ENCODE assay signal across 19 cellular contexts in the genomic region with DNA sequence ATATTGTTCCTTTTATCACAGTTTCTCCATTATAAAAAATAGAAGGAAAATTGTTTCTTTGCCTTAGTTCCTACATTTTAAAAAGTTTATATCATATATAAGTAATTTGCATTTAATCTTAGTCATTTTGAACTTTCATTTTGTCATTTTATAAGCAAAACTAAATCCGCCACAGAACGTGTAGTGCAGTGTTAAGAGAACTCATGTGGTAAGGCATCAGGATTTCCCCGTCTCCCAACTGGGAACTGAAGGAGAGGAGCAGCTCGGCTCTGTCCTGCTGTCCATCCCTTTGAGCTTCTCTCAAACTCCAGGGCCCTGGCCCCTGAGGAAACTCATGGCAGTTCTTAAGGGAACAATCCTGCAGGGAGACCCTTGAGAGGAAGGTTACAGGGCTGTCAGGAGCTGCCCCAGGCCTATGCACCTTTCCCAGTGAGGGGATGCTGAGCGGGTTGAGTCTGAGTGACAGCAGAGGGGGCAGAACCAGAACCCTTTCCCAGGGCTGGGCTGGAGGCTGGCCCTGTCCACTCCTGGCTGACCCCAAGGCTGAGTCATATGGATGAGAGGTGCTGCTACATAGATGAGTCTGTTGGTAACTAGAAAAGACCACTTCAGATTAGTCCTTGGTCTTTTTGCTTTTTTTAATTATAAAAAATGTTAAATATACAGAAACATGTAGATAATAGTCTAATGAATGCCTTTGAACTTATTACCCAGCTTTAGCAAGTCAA.
DNase-seq lines count a peak whose midpoint lies in the region; TF ChIP-seq lines count a peak whose summit lies in the region.
"Had no signal": no experiment of that assay in that cellular context is flagged by ENCODE, and none has a peak within 500 bp of the region (broad histone marks: within the 10 kb centered on the region; RNA-seq: fewer than 3 reads in every experiment).

No MANE protein-coding gene starts in this region.

- H3K4me3 ChIP-seq in choroid plexus epithelial cell (ENCODE audit: low read depth, low read length) = no peak overlapping the region

- DNase-seq in activated T-cell treated with anti-CD3 and anti-CD28 coated beads, Interleukin-2, amount 50 U/mL, for 24 hours = no peak
- no peak for DNase-seq in activated T-cell treated with anti-CD3 and anti-CD28 coated beads for 4 hours
- peak; percentile 55 for DNase-seq in M059J (ENCODE audit: low read depth)
- DNase-seq in choroid plexus epithelial cell (ENCODE audit: low read depth) = peak; percentile 33
- peak; percentile 53 for DNase-seq in osteocyte (ENCODE audit: extremely low spot score, unreplicated experiment)
- no peak for DNase-seq in Ammon's horn (ENCODE audit: low spot score)
- DNase-seq in amniotic stem cell (lab: John Stamatoyannopoulos, UW) = no peak
- no peak for DNase-seq in occipital lobe (lab: John Stamatoyannopoulos, UW)
- DNase-seq: Caco-2, DMS153, HCEC 1CT, MV-4-11, NCI-H1417, NCI-H187 treated with DMSO at 0.1 percent for 48 hours, NCI-H748 treated with DMSO at 0.1 percent for 48 hours, OCI-M1, RPMI8226, SIG-M5 had no signal

- H3K4me3 Mint-ChIP-seq in activated T-cell treated with anti-CD3 and anti-CD28 coated beads, Interleukin-2, amount 50 U/mL, for 24 hours = no peak overlapping the region
- no peak overlapping the region for H3K4me3 Mint-ChIP-seq in osteocyte (ENCODE audit: unreplicated experiment)
- H3K4me3 Mint-ChIP-seq: CD14-positive monocyte had no signal

- H3K4me1 Mint-ChIP-seq in activated T-cell treated with anti-CD3 and anti-CD28 coated beads, Interleukin-2, amount 50 U/mL, for 24 hours (ENCODE audit: low read depth) = peaks cover 37% of the 10 kb centered on the region
- peaks cover 14% of the 10 kb centered on the region for H3K4me1 Mint-ChIP-seq in osteocyte (ENCODE audit: unreplicated experiment)

- TF ChIP-seq CTCF in choroid plexus epithelial cell (conservative IDR thresholded peaks at IDR 0.05; ENCODE audit: low read depth, low read length) = no peak
- TF ChIP-seq CTCF in osteocyte (IDR thresholded peaks at IDR 0.05) = no peak

- H3K36me3 Mint-ChIP-seq in activated T-cell treated with anti-CD3 and anti-CD28 coated beads, Interleukin-2, amount 50 U/mL, for 24 hours (ENCODE audit: low read depth) = peaks cover 47% of the 10 kb centered on the region
- no peaks in the 10 kb centered on the region for H3K36me3 Mint-ChIP-seq in osteocyte (ENCODE audit: unreplicated experiment)

- H3K27ac Mint-ChIP-seq in activated T-cell treated with anti-CD3 and anti-CD28 coated beads, Interleukin-2, amount 50 U/mL, for 24 hours = peak overlapping the region; percentile 71
- no peak overlapping the region for H3K27ac Mint-ChIP-seq in osteocyte (ENCODE audit: unreplicated experiment)

- no peaks in the 10 kb centered on the region for H3K27me3 Mint-ChIP-seq in activated T-cell treated with anti-CD3 and anti-CD28 coated beads, Interleukin-2, amount 50 U/mL, for 24 hours
- no peaks in the 10 kb centered on the region for H3K27me3 Mint-ChIP-seq in osteocyte (ENCODE audit: unreplicated experiment)

- H3K9me3 Mint-ChIP-seq in activated T-cell treated with anti-CD3 and anti-CD28 coated beads, Interleukin-2, amount 50 U/mL, for 24 hours = peaks cover 4% of the 10 kb centered on the region
- H3K9me3 Mint-ChIP-seq in osteocyte (ENCODE audit: unreplicated experiment) = peaks cover 8% of the 10 kb centered on the region

Comparison
In these comparisons a context has a peak if more than half of its experiments do, and no peak if none do; other contexts are left out.
1. DNase-seq: peak in M059J (single experiment), choroid plexus epithelial cell (single experiment) and osteocyte (single experiment); none in activated T-cell treated with anti-CD3 and anti-CD28 coated beads, Interleukin-2, amount 50 U/mL, for 24 hours (single experiment), activated T-cell treated with anti-CD3 and anti-CD28 coated beads for 4 hours (single experiment), Ammon's horn (single experiment), amniotic stem cell (single experiment) and occipital lobe (single experiment).